30 cellular contexts compared by ENCODE assay signal in genomic region chr2:165245081-165245480, GRCh38. TPM values are rescaled to one million over a fixed set of nuclear protein-coding genes. Genes with fewer than 3 reads are reported as not detected.
"Had no signal": no experiment of that assay in that cellular context is flagged by ENCODE, and none has a peak within 500 bp of the region (broad histone marks: within the 10 kb centered on the region; RNA-seq: fewer than 3 reads in every experiment).

No MANE protein-coding gene starts in this region.

- H3K4me1 ChIP-seq: esophagus muscularis mucosa, foreskin keratinocyte, gastrocnemius medialis had no signal

- H3K27me3 Mint-ChIP-seq: activated CD8-positive, alpha-beta T cell treated with anti-CD3 and anti-CD28 coated beads for 36 hours; central memory CD8-positive, alpha-beta T cell; dendritic cell treated with granulocyte-macrophage colony-stimulating factor and Interleukin-4, amounts not matched to agents 40 ng/mL and 50 ng/mL, for 4 days had no signal

- H3K9me3 Mint-ChIP-seq: activated CD8-positive, alpha-beta T cell treated with anti-CD3 and anti-CD28 coated beads for 36 hours; activated T-cell treated with anti-CD3 and anti-CD28 coated beads, Interleukin-2, amount 50 U/mL, for 4 hours; activated T-helper 17 cell treated with anti-CD3 and anti-CD28 coated beads, Interleukin-2, amount 50 U/mL, for 72 hours; central memory CD8-positive, alpha-beta T cell; dendritic cell treated with granulocyte-macrophage colony-stimulating factor and Interleukin-4, amounts not matched to agents 40 ng/mL and 50 ng/mL, for 4 days had no signal

- DNase-seq: activated CD4-positive, alpha-beta T cell treated with anti-CD3 and anti-CD28 coated beads for 4 hours; activated CD4-positive, alpha-beta T cell treated with anti-CD3 and anti-CD28 coated beads, Interleukin-2, amount 50 U/mL, for 1 hour; activated CD4-positive, alpha-beta T cell treated with anti-CD3 and anti-CD28 coated beads, Interleukin-2, amount 50 U/mL, for 48 hours; activated CD4-positive, CD25-positive, alpha-beta regulatory T cell; activated CD4-positive, CD25-positive, alpha-beta regulatory T cell treated with anti-CD3 and anti-CD28 coated beads, Interleukin-2, amount 50 U/mL, for 72 hours; activated CD8-positive, alpha-beta memory T cell treated with anti-CD3 and anti-CD28 coated beads for 24 hours; activated CD8-positive, alpha-beta T cell treated with anti-CD3 and anti-CD28 coated beads for 36 hours; activated effector memory CD4-positive, alpha-beta T cell treated with Interleukin-2 at 50 U/mL for 16 hours; activated gamma-delta T cell treated with Interleukin-2 at 50 U/mL for 16 hours; activated naive CD4-positive, alpha-beta T cell treated with anti-CD3 and anti-CD28 coated beads, Interleukin-2, amount 50 U/mL, for 16 hours; activated naive CD4-positive, alpha-beta T cell treated with Interleukin-2 at 50 U/mL for 16 hours; activated T-cell treated with anti-CD3 and anti-CD28 coated beads, Interleukin-2, amount 50 U/mL, for 4 hours; amniotic stem cell; anterior cingulate cortex; brain microvascular endothelial cell; dorsolateral prefrontal cortex; effector memory CD4-positive, alpha-beta T cell; erythroblast; foreskin keratinocyte; gastrocnemius medialis; glutamatergic neuron; heart left ventricle; T-helper 2 cell had no signal

- H3K36me3 ChIP-seq: brain microvascular endothelial cell, esophagus muscularis mucosa, gastrocnemius medialis, heart left ventricle had no signal

- H3K4me3 Mint-ChIP-seq: activated CD8-positive, alpha-beta T cell treated with anti-CD3 and anti-CD28 coated beads for 36 hours; activated naive CD8-positive, alpha-beta T cell; activated T-cell treated with anti-CD3 and anti-CD28 coated beads, Interleukin-2, amount 50 U/mL, for 4 hours; activated T-helper 17 cell treated with anti-CD3 and anti-CD28 coated beads, Interleukin-2, amount 50 U/mL, for 72 hours; central memory CD8-positive, alpha-beta T cell; dendritic cell treated with granulocyte-macrophage colony-stimulating factor and Interleukin-4, amounts not matched to agents 40 ng/mL and 50 ng/mL, for 4 days had no signal

- H3K36me3 Mint-ChIP-seq: activated naive CD8-positive, alpha-beta T cell had no signal

- H3K27me3 ChIP-seq: brain microvascular endothelial cell, dorsolateral prefrontal cortex, esophagus muscularis mucosa, gastrocnemius medialis, heart left ventricle had no signal

- H3K4me1 Mint-ChIP-seq: activated T-helper 17 cell treated with anti-CD3 and anti-CD28 coated beads, Interleukin-2, amount 50 U/mL, for 72 hours; central memory CD8-positive, alpha-beta T cell had no signal

- H3K9me3 ChIP-seq: esophagus muscularis mucosa, gastrocnemius medialis, heart left ventricle had no signal

- H3K4me3 ChIP-seq: coronary artery, dorsolateral prefrontal cortex, esophagus muscularis mucosa, gastrocnemius medialis, heart left ventricle had no signal

- H3K27ac ChIP-seq: brain microvascular endothelial cell, coronary artery, dorsolateral prefrontal cortex, esophagus muscularis mucosa, foreskin keratinocyte, gastrocnemius medialis, heart left ventricle had no signal

- H3K27ac Mint-ChIP-seq: activated CD8-positive, alpha-beta T cell treated with anti-CD3 and anti-CD28 coated beads for 36 hours; activated naive CD8-positive, alpha-beta T cell; activated T-helper 17 cell treated with anti-CD3 and anti-CD28 coated beads, Interleukin-2, amount 50 U/mL, for 72 hours; dendritic cell treated with granulocyte-macrophage colony-stimulating factor and Interleukin-4, amounts not matched to agents 40 ng/mL and 50 ng/mL, for 4 days had no signal

- ATAC-seq: activated CD8-positive, alpha-beta T cell treated with anti-CD3 and anti-CD28 coated beads for 36 hours; activated T-cell treated with anti-CD3 and anti-CD28 coated beads, Interleukin-2, amount 50 U/mL, for 4 hours; activated T-helper 17 cell treated with anti-CD3 and anti-CD28 coated beads, Interleukin-2, amount 50 U/mL, for 72 hours; foreskin keratinocyte; gastrocnemius medialis; heart left ventricle had no signal

RNA-seq across cellular contexts. Expression of gene SCN2A, which starts 5.9 kb away (rescaled TPM):
- total RNA-seq: activated CD8-positive, alpha-beta T cell treated with anti-CD3 and anti-CD28 coated beads for 36 hours; gastrocnemius medialis had no signal

RNA-seq across cellular contexts. Expression of gene SCN3A, which starts 41.2 kb away (rescaled TPM):
- total RNA-seq: activated T-cell treated with anti-CD3 and anti-CD28 coated beads, Interleukin-2, amount 50 U/mL, for 4 hours; activated T-helper 17 cell treated with anti-CD3 and anti-CD28 coated beads, Interleukin-2, amount 50 U/mL, for 72 hours; bronchial epithelial cell; foreskin keratinocyte had no signal
- polyA plus RNA-seq: foreskin keratinocyte had no signal
